ENCODE assay signal across 25 cellular contexts in genomic region chr1:38239258-38239657, GRCh38.
"Had no signal": no experiment of that assay in that cellular context is flagged by ENCODE, and none has a peak within 500 bp of the region (broad histone marks: within the 10 kb centered on the region; RNA-seq: fewer than 3 reads in every experiment).

No MANE protein-coding gene starts in this region.

- H3K36me3 ChIP-seq: ascending aorta had no signal

- H3K9me3 Mint-ChIP-seq: activated naive CD4-positive, alpha-beta T cell treated with anti-CD3 and anti-CD28 coated beads, Interleukin-2, amount 50 U/mL, for 24 hours; activated naive CD8-positive, alpha-beta T cell treated with anti-CD3 and anti-CD28 coated beads, Interleukin-2, amount 50 U/mL, for 24 hours; central memory CD8-positive, alpha-beta T cell; WTC11 had no signal

- H3K4me1 Mint-ChIP-seq: activated naive CD4-positive, alpha-beta T cell treated with anti-CD3 and anti-CD28 coated beads, Interleukin-2, amount 50 U/mL, for 24 hours; activated naive CD8-positive, alpha-beta T cell treated with anti-CD3 and anti-CD28 coated beads, Interleukin-2, amount 50 U/mL, for 24 hours; central memory CD8-positive, alpha-beta T cell had no signal

- H3K4me3 Mint-ChIP-seq: activated CD8-positive, alpha-beta T cell treated with anti-CD3 and anti-CD28 coated beads, Interleukin-2, amount 10 ng/mL, durations not matched to agents 7 days and 5 days; activated naive CD4-positive, alpha-beta T cell treated with anti-CD3 and anti-CD28 coated beads, Interleukin-2, amount 50 U/mL, for 24 hours; activated naive CD8-positive, alpha-beta T cell treated with anti-CD3 and anti-CD28 coated beads, Interleukin-2, amount 50 U/mL, for 24 hours; central memory CD8-positive, alpha-beta T cell; T-helper 17 cell; WTC11 had no signal

- H3K4me1 ChIP-seq: ascending aorta, body of pancreas had no signal

- H3K4me3 ChIP-seq: ascending aorta, body of pancreas had no signal

- H3K9me3 ChIP-seq: ascending aorta, body of pancreas had no signal

- H3K27me3 ChIP-seq: ascending aorta, body of pancreas had no signal

- H3K27ac Mint-ChIP-seq: activated CD8-positive, alpha-beta T cell treated with anti-CD3 and anti-CD28 coated beads, Interleukin-2, amount 10 ng/mL, durations not matched to agents 7 days and 5 days; activated naive CD4-positive, alpha-beta T cell treated with anti-CD3 and anti-CD28 coated beads, Interleukin-2, amount 50 U/mL, for 24 hours; activated naive CD8-positive, alpha-beta T cell treated with anti-CD3 and anti-CD28 coated beads, Interleukin-2, amount 50 U/mL, for 24 hours; T-helper 17 cell; WTC11 had no signal

- DNase-seq: activated CD4-positive, alpha-beta T cell treated with anti-CD3 and anti-CD28 coated beads for 48 hours; activated CD4-positive, alpha-beta T cell treated with anti-CD3 and anti-CD28 coated beads, Interleukin-2, amount 50 U/mL, for 4 hours; activated CD4-positive, CD25-positive, alpha-beta regulatory T cell treated with anti-CD3 and anti-CD28 coated beads, Interleukin-2, amount 50 U/mL, for 72 hours; activated CD8-positive, alpha-beta memory T cell treated with anti-CD3 and anti-CD28 coated beads, Interleukin-2, amount 50 U/mL, for 48 hours; activated CD8-positive, alpha-beta T cell treated with anti-CD3 and anti-CD28 coated beads, Interleukin-2, amount 10 ng/mL, durations not matched to agents 7 days and 5 days; activated naive CD8-positive, alpha-beta T cell treated with anti-CD3 and anti-CD28 coated beads, Interleukin-2, amount 50 U/mL, for 24 hours; activated T-cell treated with anti-CD3 and anti-CD28 coated beads, Interleukin-2, amount 50 U/mL, for 1 hour; amniotic stem cell; body of pancreas; KG1; NCI-H1092; NCI-H1436; NCI-H187 treated with DMSO at 0.1 percent for 48 hours; NCI-H2081 treated with DMSO at 0.1 percent for 48 hours; NCI-H446; NCI-H526; NCI-H82; PC-3; SHP77 treated with DMSO at 0.1 percent for 48 hours; T-helper 17 cell; T-helper 9 cell had no signal

- H3K36me3 Mint-ChIP-seq: activated naive CD4-positive, alpha-beta T cell treated with anti-CD3 and anti-CD28 coated beads, Interleukin-2, amount 50 U/mL, for 24 hours; WTC11 had no signal

- ATAC-seq: activated CD8-positive, alpha-beta T cell treated with anti-CD3 and anti-CD28 coated beads, Interleukin-2, amount 10 ng/mL, durations not matched to agents 7 days and 5 days; activated naive CD8-positive, alpha-beta T cell treated with anti-CD3 and anti-CD28 coated beads, Interleukin-2, amount 50 U/mL, for 24 hours; body of pancreas; PC-3; T-helper 17 cell; WTC11 had no signal

- H3K27ac ChIP-seq: ascending aorta, body of pancreas had no signal
